In genomic region chr1:183589836-183590224, GRCh38 we compare ENCODE assay signal across 10 cellular contexts.
DNase-seq lines count a peak whose midpoint lies in the region; ATAC-seq lines count a peak whose summit lies in the region.
"Had no signal": no experiment of that assay in that cellular context is flagged by ENCODE, and none has a peak within 500 bp of the region (broad histone marks: within the 10 kb centered on the region; RNA-seq: fewer than 3 reads in every experiment).

No MANE protein-coding gene starts in this region.

- peaks cover 36% of the 10 kb centered on the region for H3K4me1 Mint-ChIP-seq in activated T-cell treated with anti-CD3 and anti-CD28 coated beads, Interleukin-2, amount 50 U/mL, for 24 hours (ENCODE audit: low read depth)
- peaks cover 19% of the 10 kb centered on the region for H3K4me1 Mint-ChIP-seq in central memory CD8-positive, alpha-beta T cell

- H3K27ac ChIP-seq in subcutaneous abdominal adipose tissue (ENCODE audit: low read depth, low read length): no peak overlapping the region
- H3K27ac ChIP-seq: VCaP had no signal

- H3K9me3 Mint-ChIP-seq in activated T-cell treated with anti-CD3 and anti-CD28 coated beads, Interleukin-2, amount 50 U/mL, for 24 hours: no peaks in the 10 kb centered on the region
- H3K9me3 Mint-ChIP-seq in central memory CD8-positive, alpha-beta T cell: no peaks in the 10 kb centered on the region

- peaks cover 0 to 5% (median 0%) of the 10 kb centered on the region in 5 donors for H3K36me3 ChIP-seq in subcutaneous abdominal adipose tissue (ENCODE audit: control insufficient read depth in 5 of 5, insufficient read depth in 5 of 5, low read length in 5 of 5)

- H3K27me3 Mint-ChIP-seq in activated T-cell treated with anti-CD3 and anti-CD28 coated beads, Interleukin-2, amount 50 U/mL, for 24 hours: peaks cover 4% of the 10 kb centered on the region
- H3K27me3 Mint-ChIP-seq in central memory CD8-positive, alpha-beta T cell: no peaks in the 10 kb centered on the region

- no peaks in the 10 kb centered on the region for H3K36me3 Mint-ChIP-seq in activated T-cell treated with anti-CD3 and anti-CD28 coated beads, Interleukin-2, amount 50 U/mL, for 24 hours (ENCODE audit: low read depth)
- peaks cover 4% of the 10 kb centered on the region for H3K36me3 Mint-ChIP-seq in central memory CD8-positive, alpha-beta T cell (ENCODE audit: insufficient read depth)

- H3K4me3 Mint-ChIP-seq in activated T-cell treated with anti-CD3 and anti-CD28 coated beads, Interleukin-2, amount 50 U/mL, for 24 hours: peak overlapping the region; percentile 23
- peak overlapping the region; percentile 54 for H3K4me3 Mint-ChIP-seq in central memory CD8-positive, alpha-beta T cell

- peak overlapping the region; percentile 85 for H3K27ac Mint-ChIP-seq in activated T-cell treated with anti-CD3 and anti-CD28 coated beads, Interleukin-2, amount 50 U/mL, for 24 hours
- peak overlapping the region; percentile 77 for H3K27ac Mint-ChIP-seq in central memory CD8-positive, alpha-beta T cell (ENCODE audit: low read depth)

- H3K4me3 ChIP-seq in subcutaneous abdominal adipose tissue (ENCODE audit: low read depth in 1 of 5, low read length in 5 of 5): peak overlapping the region in 4 of 5 donors; percentile 37 to 67 (median 48)

- peaks cover 0 to 24% (median 0%) of the 10 kb centered on the region in 5 donors for H3K4me1 ChIP-seq in subcutaneous abdominal adipose tissue (ENCODE audit: control insufficient read depth in 5 of 5, insufficient read depth in 5 of 5, low read length in 5 of 5)

- DNase-seq in activated T-cell treated with anti-CD3 and anti-CD28 coated beads, Interleukin-2, amount 50 U/mL, for 24 hours: no peak
- no peak for DNase-seq in activated T-cell treated with anti-CD3 and anti-CD28 coated beads, Interleukin-2, amount 50 U/mL, for 48 hours
- no peak for DNase-seq in central memory CD8-positive, alpha-beta T cell (ENCODE audit: low spot score in 2 of 2)
- no peak for DNase-seq in COLO668 (lab: John Stamatoyannopoulos, UW; ENCODE audit: unreplicated experiment)
- no peak for DNase-seq in NCI-H82 treated with DMSO at 0.1 percent for 48 hours (lab: John Stamatoyannopoulos, UW; ENCODE audit: unreplicated experiment)
- no peak for DNase-seq in NCI-H69 (lab: John Stamatoyannopoulos, UW)
- DNase-seq: effector CD4-positive, alpha-beta T cell had no signal

- no peaks in the 10 kb centered on the region for H3K27me3 ChIP-seq in subcutaneous abdominal adipose tissue (ENCODE audit: control insufficient read depth in 5 of 5, insufficient read depth in 4 of 5, low read length in 5 of 5)

- H3K9ac ChIP-seq in subcutaneous abdominal adipose tissue (ENCODE audit: low read length in 5 of 5): peak overlapping the region in 3 of 5 donors; percentile 26 to 63 (median 34)

- no peaks in the 10 kb centered on the region for H3K9me3 ChIP-seq in subcutaneous abdominal adipose tissue (ENCODE audit: control insufficient read depth in 5 of 5, low read length in 5 of 5)

- peak; percentile 13 for ATAC-seq in HG03103 (IDR thresholded peaks at IDR 0.05; ENCODE audit: low read depth, unreplicated experiment)
- ATAC-seq in central memory CD8-positive, alpha-beta T cell (replicated peaks; ENCODE audit: extremely low read depth, poor library complexity, severe bottlenecking): no peak
